ENCODE assay signal across 22 cellular contexts in genomic region chr10:106557951-106558733, GRCh38.
DNase-seq lines count a peak whose midpoint lies in the region; ATAC-seq, FAIRE-seq and TF ChIP-seq lines count a peak whose summit lies in the region.
"Had no signal": no experiment of that assay in that cellular context is flagged by ENCODE, and none has a peak within 500 bp of the region (broad histone marks: within the 10 kb centered on the region; RNA-seq: fewer than 3 reads in every experiment).

No MANE protein-coding gene starts in this region.

- TF ChIP-seq POLR2A in gastrocnemius medialis (IDR thresholded peaks at IDR 0.05), result no peak

- H3K4me1 ChIP-seq in astrocyte (ENCODE audit: insufficient read depth, low read length) (peaks cover 45% of the 10 kb centered on the region), gastrocnemius medialis (no peaks in the 10 kb centered on the region)

- no peak overlapping the region for H3K4me3 ChIP-seq in astrocyte (ENCODE audit: insufficient read depth, low read depth, low read length)
- no peak overlapping the region for H3K4me3 ChIP-seq in fibroblast of pulmonary artery (replicated peaks; ENCODE audit: low read depth, low read length)
- H3K4me3 ChIP-seq in gastrocnemius medialis, result no peak overlapping the region

- no peak overlapping the region for H3K4me3 Mint-ChIP-seq in astrocyte (ENCODE audit: unreplicated experiment)
- H3K4me3 Mint-ChIP-seq: activated CD4-positive, alpha-beta memory T cell treated with anti-CD3 and anti-CD28 coated beads, Interleukin-2, amount 10 ng/mL, durations not matched to agents 7 days and 5 days; activated T-cell treated with anti-CD3 and anti-CD28 coated beads, Interleukin-2, amount 50 U/mL, for 4 hours; CD8-positive, alpha-beta T cell; neural crest cell; stimulated activated naive B cell treated with anti-CD40 and anti-IgM and Interleukin-4, amounts not matched to agents 10 μg/mL and 1 μg/mL and 100 μg/mL, for 72 hours; T-helper 17 cell had no signal

- peak; percentile 73 for ATAC-seq in left ventricle myocardium superior
- ATAC-seq in gastrocnemius medialis, result no peak
- ATAC-seq in GM19035 (IDR thresholded peaks at IDR 0.05; ENCODE audit: unreplicated experiment), result no peak
- no peak for ATAC-seq in GM21526 (IDR thresholded peaks at IDR 0.05; ENCODE audit: low FRiP score, unreplicated experiment)
- ATAC-seq: activated T-cell treated with anti-CD3 and anti-CD28 coated beads, Interleukin-2, amount 50 U/mL, for 4 hours; CD8-positive, alpha-beta T cell; stimulated activated naive B cell treated with anti-CD40 and anti-IgM and Interleukin-4, amounts not matched to agents 10 μg/mL and 1 μg/mL and 100 μg/mL, for 72 hours; T-helper 17 cell had no signal

- H3K27ac ChIP-seq in astrocyte (ENCODE audit: low read depth, low read length) (peak overlapping the region; percentile 88), gastrocnemius medialis (no peak overlapping the region)

- H2AFZ ChIP-seq in astrocyte (ENCODE audit: low read depth, low read length), result no peak overlapping the region

- H3K9me3 Mint-ChIP-seq in astrocyte (ENCODE audit: unreplicated experiment), result no peaks in the 10 kb centered on the region
- H3K9me3 Mint-ChIP-seq: neural crest cell; stimulated activated naive B cell treated with anti-CD40 and anti-IgM and Interleukin-4, amounts not matched to agents 10 μg/mL and 1 μg/mL and 100 μg/mL, for 72 hours had no signal

- no peaks in the 10 kb centered on the region for H3K27me3 Mint-ChIP-seq in astrocyte (ENCODE audit: low read depth, unreplicated experiment)
- H3K27me3 Mint-ChIP-seq: activated CD4-positive, alpha-beta memory T cell treated with anti-CD3 and anti-CD28 coated beads, Interleukin-2, amount 10 ng/mL, durations not matched to agents 7 days and 5 days; stimulated activated naive B cell treated with anti-CD40 and anti-IgM and Interleukin-4, amounts not matched to agents 10 μg/mL and 1 μg/mL and 100 μg/mL, for 72 hours; T-helper 17 cell had no signal

- no peaks in the 10 kb centered on the region for H3K36me3 Mint-ChIP-seq in astrocyte (ENCODE audit: low read depth, unreplicated experiment)
- H3K36me3 Mint-ChIP-seq: CD8-positive, alpha-beta T cell; stimulated activated naive B cell treated with anti-CD40 and anti-IgM and Interleukin-4, amounts not matched to agents 10 μg/mL and 1 μg/mL and 100 μg/mL, for 72 hours had no signal

- H3K4me2 ChIP-seq in astrocyte (ENCODE audit: low read length), result peak overlapping the region; percentile 71

- intact Hi-C loops in left ventricle myocardium superior (cut with micrococcal nuclease) (no loop called here), cardiac septum (cut with DNase I) (no loop called here), gastrocnemius medialis (cut with DNase I; ENCODE audit: low total_unique reads) (no loop called here)

- H4K20me1 ChIP-seq in astrocyte (ENCODE audit: insufficient read depth, low read length), result no peaks in the 10 kb centered on the region

- H3K4me1 Mint-ChIP-seq in astrocyte (ENCODE audit: low read depth, unreplicated experiment), result peaks cover 23% of the 10 kb centered on the region
- H3K4me1 Mint-ChIP-seq: activated CD4-positive, alpha-beta memory T cell treated with anti-CD3 and anti-CD28 coated beads, Interleukin-2, amount 10 ng/mL, durations not matched to agents 7 days and 5 days; neural crest cell; stimulated activated naive B cell treated with anti-CD40 and anti-IgM and Interleukin-4, amounts not matched to agents 10 μg/mL and 1 μg/mL and 100 μg/mL, for 72 hours; T-helper 17 cell had no signal

- no peak for FAIRE-seq in astrocyte (lab: Jason Lieb, UNC)

- H3K79me2 ChIP-seq in astrocyte (ENCODE audit: insufficient read depth, low read length), result no peaks in the 10 kb centered on the region

- no peak for TF ChIP-seq CTCF in astrocyte (IDR thresholded peaks at IDR 0.05; ENCODE audit: insufficient read depth, low read depth, low read length)
- TF ChIP-seq CTCF in fibroblast of pulmonary artery (IDR thresholded peaks at IDR 0.05; ENCODE audit: low read length, missing control alignments), result no peak
- no peak for TF ChIP-seq CTCF in gastrocnemius medialis (IDR thresholded peaks at IDR 0.05 in 4 of 5, conservative IDR thresholded peaks at IDR 0.05 in 1 of 5)

- no peak overlapping the region for H3K27ac Mint-ChIP-seq in astrocyte (ENCODE audit: unreplicated experiment)
- H3K27ac Mint-ChIP-seq: activated CD4-positive, alpha-beta memory T cell treated with anti-CD3 and anti-CD28 coated beads, Interleukin-2, amount 10 ng/mL, durations not matched to agents 7 days and 5 days; CD8-positive, alpha-beta T cell; stimulated activated naive B cell treated with anti-CD40 and anti-IgM and Interleukin-4, amounts not matched to agents 10 μg/mL and 1 μg/mL and 100 μg/mL, for 72 hours; T-helper 17 cell had no signal

- H3K9ac ChIP-seq in astrocyte (ENCODE audit: low read length), result peak overlapping the region; percentile 68

- H3K36me3 ChIP-seq in astrocyte (ENCODE audit: insufficient read depth, low read length), result no peaks in the 10 kb centered on the region
- no peaks in the 10 kb centered on the region for H3K36me3 ChIP-seq in gastrocnemius medialis

- DNase-seq in left ventricle myocardium superior (no peak), cardiac septum (ENCODE audit: low spot score) (no peak), astrocyte (ENCODE audit: low read depth) (peak; percentile 61), fibroblast of pulmonary artery (ENCODE audit: low read depth) (peak; percentile 54), gastrocnemius medialis (no peak)
- no peak for DNase-seq in effector CD4-positive, alpha-beta T cell
- DNase-seq: activated CD4-positive, alpha-beta memory T cell treated with anti-CD3 and anti-CD28 coated beads, Interleukin-2, amount 10 ng/mL, durations not matched to agents 7 days and 5 days; activated naive CD4-positive, alpha-beta T cell treated with anti-CD3 and anti-CD28 coated beads, Interleukin-2, amount 50 U/mL, for 16 hours; activated T-cell treated with anti-CD3 and anti-CD28 coated beads, Interleukin-2, amount 50 U/mL, for 4 hours; caudate nucleus; CD8-positive, alpha-beta T cell; DND-41; KG1; NCI-H1092; NCI-H2081; NCI-H510A treated with DMSO at 0.1 percent for 48 hours; SIG-M5; stimulated activated naive B cell treated with anti-CD40 and anti-IgM and Interleukin-4, amounts not matched to agents 10 μg/mL and 1 μg/mL and 100 μg/mL, for 72 hours; T-helper 17 cell had no signal

- H3K27me3 ChIP-seq in astrocyte (ENCODE audit: insufficient read depth, low read length), result no peaks in the 10 kb centered on the region
- H3K27me3 ChIP-seq in gastrocnemius medialis, result no peaks in the 10 kb centered on the region

- in situ Hi-C loops in gastrocnemius medialis (cut with MboI; ENCODE audit: low sequenced_read_pairs in 4 of 4), result no loop called here

- H3K9me3 ChIP-seq in astrocyte (ENCODE audit: insufficient read depth, low read depth, low read length) (no peaks in the 10 kb centered on the region), gastrocnemius medialis (no peaks in the 10 kb centered on the region)

Comparison
In these comparisons a context has a peak if more than half of its experiments do, and no peak if none do; other contexts are left out.
1. DNase-seq: peak in astrocyte (single experiment) and fibroblast of pulmonary artery (single experiment); none in left ventricle myocardium superior (single experiment), cardiac septum (single experiment), gastrocnemius medialis (0 of 2) and effector CD4-positive, alpha-beta T cell (single experiment).